Comparison of ENCODE assay signal across 1 cellular context in genomic region chr1:231194843-231195516, GRCh38.
TF ChIP-seq lines count a peak whose summit lies in the region.

No MANE protein-coding gene starts in this region.

TF ChIP-seq in HepG2, 621 proteins besides CTCF, POLR2A, EP300 and RAD21 (continued from another document and continues in another):
- TF ChIP-seq PRDM15 (CRISPR knock-in tag; IDR thresholded peaks at IDR 0.05) (no peak), SUZ12 (IDR thresholded peaks at IDR 0.05; ENCODE audit: low read depth, low read length) (no peak), ISL2 (CRISPR knock-in tag; IDR thresholded peaks at IDR 0.05) (peak; percentile 83), ZNF224 (CRISPR knock-in tag; IDR thresholded peaks at IDR 0.05) (no peak), MYC (CRISPR knock-in tag; IDR thresholded peaks at IDR 0.05; ENCODE audit: borderline replicate concordance) (no peak), DPF2 (CRISPR knock-in tag; IDR thresholded peaks at IDR 0.05; ENCODE audit: borderline replicate concordance, low read depth) (peak; percentile 56; the same call in 1 of the 2 replicates), ZNF777 (CRISPR knock-in tag; IDR thresholded peaks at IDR 0.05) (no peak), CREBL2 (CRISPR knock-in tag; IDR thresholded peaks at IDR 0.05; ENCODE audit: borderline replicate concordance) (no peak), HNRNPUL1 (IDR thresholded peaks at IDR 0.05; ENCODE audit: low read depth, low read length) (no peak), HIC2 (CRISPR knock-in tag; IDR thresholded peaks at IDR 0.05; ENCODE audit: low read depth) (no peak), HNF1B (CRISPR knock-in tag; IDR thresholded peaks at IDR 0.05) (peak; percentile 96), MIER2 (CRISPR knock-in tag; IDR thresholded peaks at IDR 0.05) (peak; percentile 21; the same call in 1 of the 2 replicates), ZFP82 (CRISPR knock-in tag; IDR thresholded peaks at IDR 0.05; ENCODE audit: borderline replicate concordance) (no peak), ZNF180 (CRISPR knock-in tag; IDR thresholded peaks at IDR 0.05; ENCODE audit: borderline replicate concordance, low read depth) (no peak), SALL2 (CRISPR knock-in tag; IDR thresholded peaks at IDR 0.05) (no peak), ZNF460 (CRISPR knock-in tag; IDR thresholded peaks at IDR 0.05; ENCODE audit: borderline replicate concordance) (no peak)
- TF ChIP-seq, protein P1, sequence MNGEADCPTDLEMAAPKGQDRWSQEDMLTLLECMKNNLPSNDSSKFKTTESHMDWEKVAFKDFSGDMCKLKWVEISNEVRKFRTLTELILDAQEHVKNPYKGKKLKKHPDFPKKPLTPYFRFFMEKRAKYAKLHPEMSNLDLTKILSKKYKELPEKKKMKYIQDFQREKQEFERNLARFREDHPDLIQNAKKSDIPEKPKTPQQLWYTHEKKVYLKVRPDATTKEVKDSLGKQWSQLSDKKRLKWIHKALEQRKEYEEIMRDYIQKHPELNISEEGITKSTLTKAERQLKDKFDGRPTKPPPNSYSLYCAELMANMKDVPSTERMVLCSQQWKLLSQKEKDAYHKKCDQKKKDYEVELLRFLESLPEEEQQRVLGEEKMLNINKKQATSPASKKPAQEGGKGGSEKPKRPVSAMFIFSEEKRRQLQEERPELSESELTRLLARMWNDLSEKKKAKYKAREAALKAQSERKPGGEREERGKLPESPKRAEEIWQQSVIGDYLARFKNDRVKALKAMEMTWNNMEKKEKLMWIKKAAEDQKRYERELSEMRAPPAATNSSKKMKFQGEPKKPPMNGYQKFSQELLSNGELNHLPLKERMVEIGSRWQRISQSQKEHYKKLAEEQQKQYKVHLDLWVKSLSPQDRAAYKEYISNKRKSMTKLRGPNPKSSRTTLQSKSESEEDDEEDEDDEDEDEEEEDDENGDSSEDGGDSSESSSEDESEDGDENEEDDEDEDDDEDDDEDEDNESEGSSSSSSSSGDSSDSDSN (CRISPR knock-in tag; IDR thresholded peaks at IDR 0.05), result 0 out of 2 replicates have a peak, but pooled peaks have one; percentile 41
- TF ChIP-seq, protein P2, sequence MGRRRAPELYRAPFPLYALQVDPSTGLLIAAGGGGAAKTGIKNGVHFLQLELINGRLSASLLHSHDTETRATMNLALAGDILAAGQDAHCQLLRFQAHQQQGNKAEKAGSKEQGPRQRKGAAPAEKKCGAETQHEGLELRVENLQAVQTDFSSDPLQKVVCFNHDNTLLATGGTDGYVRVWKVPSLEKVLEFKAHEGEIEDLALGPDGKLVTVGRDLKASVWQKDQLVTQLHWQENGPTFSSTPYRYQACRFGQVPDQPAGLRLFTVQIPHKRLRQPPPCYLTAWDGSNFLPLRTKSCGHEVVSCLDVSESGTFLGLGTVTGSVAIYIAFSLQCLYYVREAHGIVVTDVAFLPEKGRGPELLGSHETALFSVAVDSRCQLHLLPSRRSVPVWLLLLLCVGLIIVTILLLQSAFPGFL (CRISPR knock-in tag; IDR thresholded peaks at IDR 0.05), result no peak
- TF ChIP-seq, protein P3, sequence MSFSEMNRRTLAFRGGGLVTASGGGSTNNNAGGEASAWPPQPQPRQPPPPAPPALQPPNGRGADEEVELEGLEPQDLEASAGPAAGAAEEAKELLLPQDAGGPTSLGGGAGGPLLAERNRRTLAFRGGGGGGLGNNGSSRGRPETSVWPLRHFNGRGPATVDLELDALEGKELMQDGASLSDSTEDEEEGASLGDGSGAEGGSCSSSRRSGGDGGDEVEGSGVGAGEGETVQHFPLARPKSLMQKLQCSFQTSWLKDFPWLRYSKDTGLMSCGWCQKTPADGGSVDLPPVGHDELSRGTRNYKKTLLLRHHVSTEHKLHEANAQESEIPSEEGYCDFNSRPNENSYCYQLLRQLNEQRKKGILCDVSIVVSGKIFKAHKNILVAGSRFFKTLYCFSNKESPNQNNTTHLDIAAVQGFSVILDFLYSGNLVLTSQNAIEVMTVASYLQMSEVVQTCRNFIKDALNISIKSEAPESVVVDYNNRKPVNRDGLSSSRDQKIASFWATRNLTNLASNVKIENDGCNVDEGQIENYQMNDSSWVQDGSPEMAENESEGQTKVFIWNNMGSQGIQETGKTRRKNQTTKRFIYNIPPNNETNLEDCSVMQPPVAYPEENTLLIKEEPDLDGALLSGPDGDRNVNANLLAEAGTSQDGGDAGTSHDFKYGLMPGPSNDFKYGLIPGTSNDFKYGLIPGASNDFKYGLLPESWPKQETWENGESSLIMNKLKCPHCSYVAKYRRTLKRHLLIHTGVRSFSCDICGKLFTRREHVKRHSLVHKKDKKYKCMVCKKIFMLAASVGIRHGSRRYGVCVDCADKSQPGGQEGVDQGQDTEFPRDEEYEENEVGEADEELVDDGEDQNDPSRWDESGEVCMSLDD (CRISPR knock-in tag; IDR thresholded peaks at IDR 0.05; ENCODE audit: borderline replicate concordance), result no peak; the same call in 1 of the 2 replicates
- TF ChIP-seq, protein P4, sequence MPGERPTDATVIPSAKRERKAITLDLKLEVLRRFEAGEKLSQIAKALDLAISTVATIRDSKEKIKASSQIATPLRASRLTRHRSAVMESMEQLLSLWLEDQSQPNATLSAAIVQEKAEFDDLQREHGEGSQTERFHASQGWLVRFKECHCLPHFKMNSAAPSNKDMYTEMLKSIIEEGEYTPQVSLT (CRISPR knock-in tag; IDR thresholded peaks at IDR 0.05; ENCODE audit: borderline replicate concordance, low read depth), result no peak
- TF ChIP-seq, protein P5, sequence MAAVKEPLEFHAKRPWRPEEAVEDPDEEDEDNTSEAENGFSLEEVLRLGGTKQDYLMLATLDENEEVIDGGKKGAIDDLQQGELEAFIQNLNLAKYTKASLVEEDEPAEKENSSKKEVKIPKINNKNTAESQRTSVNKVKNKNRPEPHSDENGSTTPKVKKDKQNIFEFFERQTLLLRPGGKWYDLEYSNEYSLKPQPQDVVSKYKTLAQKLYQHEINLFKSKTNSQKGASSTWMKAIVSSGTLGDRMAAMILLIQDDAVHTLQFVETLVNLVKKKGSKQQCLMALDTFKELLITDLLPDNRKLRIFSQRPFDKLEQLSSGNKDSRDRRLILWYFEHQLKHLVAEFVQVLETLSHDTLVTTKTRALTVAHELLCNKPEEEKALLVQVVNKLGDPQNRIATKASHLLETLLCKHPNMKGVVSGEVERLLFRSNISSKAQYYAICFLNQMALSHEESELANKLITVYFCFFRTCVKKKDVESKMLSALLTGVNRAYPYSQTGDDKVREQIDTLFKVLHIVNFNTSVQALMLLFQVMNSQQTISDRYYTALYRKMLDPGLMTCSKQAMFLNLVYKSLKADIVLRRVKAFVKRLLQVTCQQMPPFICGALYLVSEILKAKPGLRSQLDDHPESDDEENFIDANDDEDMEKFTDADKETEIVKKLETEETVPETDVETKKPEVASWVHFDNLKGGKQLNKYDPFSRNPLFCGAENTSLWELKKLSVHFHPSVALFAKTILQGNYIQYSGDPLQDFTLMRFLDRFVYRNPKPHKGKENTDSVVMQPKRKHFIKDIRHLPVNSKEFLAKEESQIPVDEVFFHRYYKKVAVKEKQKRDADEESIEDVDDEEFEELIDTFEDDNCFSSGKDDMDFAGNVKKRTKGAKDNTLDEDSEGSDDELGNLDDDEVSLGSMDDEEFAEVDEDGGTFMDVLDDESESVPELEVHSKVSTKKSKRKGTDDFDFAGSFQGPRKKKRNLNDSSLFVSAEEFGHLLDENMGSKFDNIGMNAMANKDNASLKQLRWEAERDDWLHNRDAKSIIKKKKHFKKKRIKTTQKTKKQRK (IDR thresholded peaks at IDR 0.05; ENCODE audit: low read length), result no peak
- TF ChIP-seq, protein P6, sequence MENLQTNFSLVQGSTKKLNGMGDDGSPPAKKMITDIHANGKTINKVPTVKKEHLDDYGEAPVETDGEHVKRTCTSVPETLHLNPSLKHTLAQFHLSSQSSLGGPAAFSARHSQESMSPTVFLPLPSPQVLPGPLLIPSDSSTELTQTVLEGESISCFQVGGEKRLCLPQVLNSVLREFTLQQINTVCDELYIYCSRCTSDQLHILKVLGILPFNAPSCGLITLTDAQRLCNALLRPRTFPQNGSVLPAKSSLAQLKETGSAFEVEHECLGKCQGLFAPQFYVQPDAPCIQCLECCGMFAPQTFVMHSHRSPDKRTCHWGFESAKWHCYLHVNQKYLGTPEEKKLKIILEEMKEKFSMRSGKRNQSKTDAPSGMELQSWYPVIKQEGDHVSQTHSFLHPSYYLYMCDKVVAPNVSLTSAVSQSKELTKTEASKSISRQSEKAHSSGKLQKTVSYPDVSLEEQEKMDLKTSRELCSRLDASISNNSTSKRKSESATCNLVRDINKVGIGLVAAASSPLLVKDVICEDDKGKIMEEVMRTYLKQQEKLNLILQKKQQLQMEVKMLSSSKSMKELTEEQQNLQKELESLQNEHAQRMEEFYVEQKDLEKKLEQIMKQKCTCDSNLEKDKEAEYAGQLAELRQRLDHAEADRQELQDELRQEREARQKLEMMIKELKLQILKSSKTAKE (CRISPR knock-in tag; IDR thresholded peaks at IDR 0.05; ENCODE audit: borderline replicate concordance), result peak; percentile 73; the same call in 1 of the 2 replicates
- TF ChIP-seq, protein P7, sequence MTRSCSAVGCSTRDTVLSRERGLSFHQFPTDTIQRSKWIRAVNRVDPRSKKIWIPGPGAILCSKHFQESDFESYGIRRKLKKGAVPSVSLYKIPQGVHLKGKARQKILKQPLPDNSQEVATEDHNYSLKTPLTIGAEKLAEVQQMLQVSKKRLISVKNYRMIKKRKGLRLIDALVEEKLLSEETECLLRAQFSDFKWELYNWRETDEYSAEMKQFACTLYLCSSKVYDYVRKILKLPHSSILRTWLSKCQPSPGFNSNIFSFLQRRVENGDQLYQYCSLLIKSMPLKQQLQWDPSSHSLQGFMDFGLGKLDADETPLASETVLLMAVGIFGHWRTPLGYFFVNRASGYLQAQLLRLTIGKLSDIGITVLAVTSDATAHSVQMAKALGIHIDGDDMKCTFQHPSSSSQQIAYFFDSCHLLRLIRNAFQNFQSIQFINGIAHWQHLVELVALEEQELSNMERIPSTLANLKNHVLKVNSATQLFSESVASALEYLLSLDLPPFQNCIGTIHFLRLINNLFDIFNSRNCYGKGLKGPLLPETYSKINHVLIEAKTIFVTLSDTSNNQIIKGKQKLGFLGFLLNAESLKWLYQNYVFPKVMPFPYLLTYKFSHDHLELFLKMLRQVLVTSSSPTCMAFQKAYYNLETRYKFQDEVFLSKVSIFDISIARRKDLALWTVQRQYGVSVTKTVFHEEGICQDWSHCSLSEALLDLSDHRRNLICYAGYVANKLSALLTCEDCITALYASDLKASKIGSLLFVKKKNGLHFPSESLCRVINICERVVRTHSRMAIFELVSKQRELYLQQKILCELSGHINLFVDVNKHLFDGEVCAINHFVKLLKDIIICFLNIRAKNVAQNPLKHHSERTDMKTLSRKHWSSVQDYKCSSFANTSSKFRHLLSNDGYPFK (CRISPR knock-in tag; IDR thresholded peaks at IDR 0.05; ENCODE audit: borderline replicate concordance), result no peak
